In genomic region chr20:3660262-3661059, GRCh38 we compare ENCODE assay signal across 2 cellular contexts.
A peak's percentile ranks its signal among the peaks of the same experiment; 100 is the strongest.
TF ChIP-seq lines count a peak whose summit lies in the region.

No MANE protein-coding gene starts in this region.

TF ChIP-seq in HEK293, 187 proteins besides CTCF, POLR2A, EP300 and RAD21:
- TF ChIP-seq AEBP2 (tag by site-specific recombination; IDR thresholded peaks at IDR 0.05; ENCODE audit: borderline replicate concordance), result no peak
- TF ChIP-seq GLIS2 (tag by site-specific recombination; IDR thresholded peaks at IDR 0.05), result 0 out of 2 replicates have a peak, but pooled peaks have one; percentile 5
- TF ChIP-seq KLF17 (tag by site-specific recombination; IDR thresholded peaks at IDR 0.05), result no peak

TF ChIP-seq in endothelial cell of umbilical vein, 7 proteins besides CTCF, POLR2A, EP300 and RAD21 (continued from another document):
- TF ChIP-seq MAX (IDR thresholded peaks at IDR 0.05; ENCODE audit: insufficient read depth, insufficient read length) (no peak), EZH2 (IDR thresholded peaks at IDR 0.05; ENCODE audit: borderline replicate concordance, low read depth, low read length, severe bottlenecking) (peak; percentile 69), GATA2 (IDR thresholded peaks at IDR 0.05; ENCODE audit: insufficient read depth, insufficient read length, low read depth, low read length) (no peak), POLR2AphosphoS5 (IDR thresholded peaks at IDR 0.05; ENCODE audit: insufficient read depth, low read depth, low read length) (no peak), JUN (IDR thresholded peaks at IDR 0.05; ENCODE audit: borderline replicate concordance, insufficient read depth, insufficient read length, low read depth) (no peak)
